ENCODE assay signal across 9 cellular contexts in genomic region chr7:139853576-139854511, GRCh38. TPM values are rescaled to one million over a fixed set of nuclear protein-coding genes. Genes with fewer than 3 reads are reported as not detected.
DNase-seq lines count a peak whose midpoint lies in the region; ATAC-seq and TF ChIP-seq lines count a peak whose summit lies in the region.
"Had no signal": no experiment of that assay in that cellular context is flagged by ENCODE, and none has a peak within 500 bp of the region (broad histone marks: within the 10 kb centered on the region; RNA-seq: fewer than 3 reads in every experiment).

No MANE protein-coding gene starts in this region.

- ATAC-seq in HG03159 (IDR thresholded peaks at IDR 0.05; ENCODE audit: unreplicated experiment): no peak

- H3K27ac ChIP-seq in neutrophil: peak overlapping the region; percentile 86

- H3K4me3 ChIP-seq in AG10803 (ENCODE audit: low read length): no peak overlapping the region
- no peak overlapping the region for H3K4me3 ChIP-seq in NB4 (ENCODE audit: low read depth, low read length)
- H3K4me3 ChIP-seq in neutrophil (ENCODE audit: low read depth in 1 of 2, low read length in 1 of 2): peak overlapping the region; percentile 41 to 51
- H3K4me3 ChIP-seq in BE2C (ENCODE audit: low read depth, low read length): no peak overlapping the region

- peak; percentile 79 for DNase-seq in AG10803 (ENCODE audit: low read depth)
- peak; percentile 95 for DNase-seq in NB4 (ENCODE audit: low read depth)
- peak; percentile 18 to 76 for DNase-seq in dermis microvascular lymphatic vessel endothelial cell (ENCODE audit: low read depth in 2 of 2)
- DNase-seq in BE2C: no peak
- no peak for DNase-seq in islet precursor cell
- no peak for DNase-seq in HEK293T (ENCODE audit: extremely low spot score)
- DNase-seq: GDM1 had no signal

- no peak for TF ChIP-seq CTCF in AG10803 (conservative IDR thresholded peaks at IDR 0.05; ENCODE audit: low read length)
- no peak for TF ChIP-seq CTCF in NB4 (IDR thresholded peaks at IDR 0.05; ENCODE audit: low read depth, low read length)
- TF ChIP-seq CTCF in neutrophil (IDR thresholded peaks at IDR 0.05): no peak
- no peak for TF ChIP-seq CTCF in BE2C (IDR thresholded peaks at IDR 0.05; ENCODE audit: low read depth, low read length)

- H3K4me1 ChIP-seq in neutrophil (ENCODE audit: control insufficient read depth in 1 of 2, insufficient read depth in 1 of 2, low read depth in 1 of 2, low read length in 1 of 2): peaks cover 45 to 50% of the 10 kb centered on the region in 2 experiments
- no peaks in the 10 kb centered on the region for H3K4me1 ChIP-seq in BE2C

- H3K9me3 ChIP-seq in neutrophil: no peaks in the 10 kb centered on the region
- H3K9me3 ChIP-seq in BE2C: no peaks in the 10 kb centered on the region

- CTCF ChIA-PET in HEK293T (lab: Yijun Ruan, JAX): interaction anchor here (1.0 kb wide), 1 partner anchor 152 kb away, joined by 3 read pairs; no protein-coding TSS in a partner anchor

- H3K36me3 ChIP-seq in neutrophil (peaks cover 22% of the 10 kb centered on the region), BE2C (no peaks in the 10 kb centered on the region)

- POLR2A ChIA-PET in HEK293T (lab: Yijun Ruan, JAX): no interaction called here

- H3K27me3 ChIP-seq in neutrophil (no peaks in the 10 kb centered on the region), BE2C (no peaks in the 10 kb centered on the region)

- no peak for TF ChIP-seq POLR2A in NB4 (IDR thresholded peaks at IDR 0.05; ENCODE audit: extremely low read depth, insufficient read length)

TF ChIP-seq in HEK293T, 16 proteins besides CTCF, POLR2A, EP300 and RAD21:
- TF ChIP-seq HDGF (IDR thresholded peaks at IDR 0.05; ENCODE audit: borderline replicate concordance) (no peak), BHLHE40 (IDR thresholded peaks at IDR 0.05; ENCODE audit: borderline replicate concordance) (no peak), NFRKB (IDR thresholded peaks at IDR 0.05) (no peak), FOXK2 (IDR thresholded peaks at IDR 0.05) (no peak), PKNOX1 (IDR thresholded peaks at IDR 0.05) (no peak)

RNA-seq across cellular contexts. Expression of gene TBXAS1, which starts 24.8 kb away (rescaled TPM):
- 0.38 and 0.64 TPM in 2 replicates for total RNA-seq in dermis microvascular lymphatic vessel endothelial cell
- 0.52 TPM for polyA plus RNA-seq in BE2C (2012; ENCODE audit: insufficient read depth, insufficient read length, low read depth)

Comparison
In these comparisons a context has a peak if more than half of its experiments do, and no peak if none do; other contexts are left out.
1. DNase-seq: peak in AG10803 (single experiment), NB4 (single experiment) and dermis microvascular lymphatic vessel endothelial cell (2 of 2); none in BE2C (single experiment), islet precursor cell (single experiment) and HEK293T (single experiment).
2. H3K4me3 ChIP-seq: peak in neutrophil (2 of 2); none in AG10803 (single experiment), NB4 (single experiment) and BE2C (single experiment).